In the genomic region with DNA sequence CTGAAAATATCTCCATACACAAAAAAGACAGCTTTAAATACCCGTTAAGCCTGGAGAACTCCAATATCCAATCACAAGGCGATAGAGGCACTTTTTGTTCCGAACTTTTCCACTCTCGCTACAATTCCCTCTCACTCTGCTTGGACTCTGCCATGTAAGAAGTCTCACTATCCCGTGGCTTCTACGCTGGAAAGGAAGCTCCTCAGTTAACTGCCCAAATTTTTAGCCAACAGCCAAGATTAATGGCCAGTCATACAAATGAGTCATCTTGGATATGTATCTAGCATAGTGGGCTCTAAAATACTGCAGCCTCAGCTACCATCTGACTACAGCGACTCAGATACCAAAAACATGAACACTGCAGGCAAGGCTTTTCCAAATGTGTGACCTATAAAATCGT, we compare ENCODE assay signal across 27 cellular contexts. TPM values are rescaled to one million over a fixed set of nuclear protein-coding genes. Genes with fewer than 3 reads are reported as not detected.
DNase-seq lines count a peak whose midpoint lies in the region; ATAC-seq, FAIRE-seq and TF ChIP-seq lines count a peak whose summit lies in the region.
"Had no signal": no experiment of that assay in that cellular context is flagged by ENCODE, and none has a peak within 500 bp of the region (broad histone marks: within the 10 kb centered on the region; RNA-seq: fewer than 3 reads in every experiment).

No MANE protein-coding gene starts in this region.

- no peak overlapping the region for H3K9ac ChIP-seq in PC-3 (ENCODE audit: low read length)
- H3K9ac ChIP-seq: neural progenitor cell had no signal

- POLR2A ChIA-PET in PC-3 (lab: Charles Lee; ENCODE audit: unreplicated experiment), result no interaction called here

- TF ChIP-seq CTCF in PC-3 (conservative IDR thresholded peaks at IDR 0.05; ENCODE audit: low read depth, low read length) (no peak), fibroblast of mammary gland (conservative IDR thresholded peaks at IDR 0.05; ENCODE audit: control insufficient read depth, insufficient read depth, low read depth, low read length) (no peak)

- H3K36me3 ChIP-seq in PC-3 (ENCODE audit: low read depth, low read length), result no peaks in the 10 kb centered on the region
- H3K36me3 ChIP-seq: neural progenitor cell had no signal

- H3K4me1 ChIP-seq in PC-3 (ENCODE audit: insufficient read depth, low read length), result peaks cover 3% of the 10 kb centered on the region; the same call in 1 of the 2 replicates

- ATAC-seq in PC-3 (peak; percentile 48; the same call in 1 of the 2 replicates), HG03342 (IDR thresholded peaks at IDR 0.05; ENCODE audit: unreplicated experiment) (no peak), GM21717 (IDR thresholded peaks at IDR 0.05; ENCODE audit: unreplicated experiment) (no peak)
- ATAC-seq: mucosa of descending colon; stimulated activated naive B cell treated with anti-CD40 and anti-IgM and Interleukin-4, amounts not matched to agents 10 μg/mL and 1 μg/mL and 100 μg/mL, for 72 hours had no signal

- no TSS peak for BruUV-seq in PC-3 (replicated peaks; lab: Mats Ljungman, UMichigan)

- CTCF ChIA-PET in PC-3 (lab: Charles Lee), result no interaction called here

- intact Hi-C loops in PC-3 (cut with micrococcal nuclease), result no loop called here

- peak; percentile 84 for FAIRE-seq in H54 (lab: Jason Lieb, UNC)
- FAIRE-seq: endothelial cell of umbilical vein, frontal cortex had no signal

- H3K9me3 ChIP-seq in PC-3 (ENCODE audit: low read length), result no peaks in the 10 kb centered on the region
- H3K9me3 ChIP-seq: mucosa of descending colon had no signal

- no peak overlapping the region for H3K27ac ChIP-seq in PC-3 (ENCODE audit: low read length)
- H3K27ac ChIP-seq: dorsolateral prefrontal cortex, neural progenitor cell had no signal

- H3K27me3 ChIP-seq in PC-3 (ENCODE audit: low read length), result no peaks in the 10 kb centered on the region
- H3K27me3 ChIP-seq: dorsolateral prefrontal cortex, neural progenitor cell had no signal

- no peaks in the 10 kb centered on the region for H3K9me2 ChIP-seq in PC-3 (replicated peaks; ENCODE audit: low read length)

- no peaks in the 10 kb centered on the region for H3F3A ChIP-seq in PC-3 (ENCODE audit: low read length, unreplicated experiment)

- no peaks in the 10 kb centered on the region for H4K20me1 ChIP-seq in PC-3 (ENCODE audit: low read length)

- H2AFZ ChIP-seq in PC-3 (ENCODE audit: low read length), result no peak overlapping the region
- H2AFZ ChIP-seq: neural progenitor cell had no signal

- H3K4me3 ChIP-seq in PC-3 (ENCODE audit: low read length) (no peak overlapping the region), fibroblast of mammary gland (ENCODE audit: control insufficient read depth, low read depth, low read length) (no peak overlapping the region)
- H3K4me3 ChIP-seq: dorsolateral prefrontal cortex, mucosa of descending colon, neural progenitor cell, smooth muscle cell had no signal

- H3K4me2 ChIP-seq in PC-3 (ENCODE audit: low read length), result no peak overlapping the region
- H3K4me2 ChIP-seq: neural progenitor cell, smooth muscle cell had no signal

- no peak for DNase-seq in H54 (ENCODE audit: insufficient read length, low spot score)
- peak; percentile 36 for DNase-seq in PC-3
- peak; percentile 67 for DNase-seq in fibroblast of mammary gland (ENCODE audit: low read depth)
- peak; percentile 70 for DNase-seq in stromal cell of bone marrow (ENCODE audit: low read depth)
- DNase-seq in NCI-H524 treated with DMSO at 0.1 percent for 48 hours (lab: John Stamatoyannopoulos, UW), result no peak
- DNase-seq in DMS53 (lab: John Stamatoyannopoulos, UW), result no peak
- DNase-seq: activated B cell treated with CpG ODN at 0.5 μM for 24 hours; activated CD4-positive, alpha-beta memory T cell treated with anti-CD3 and anti-CD28 coated beads, Interleukin-2, amount 10 ng/mL, durations not matched to agents 7 days and 5 days; activated gamma-delta T cell treated with Interleukin-2 at 50 U/mL for 16 hours; activated T-cell treated with anti-CD3 and anti-CD28 coated beads for 4 hours; AML-193; amniotic stem cell; dorsolateral prefrontal cortex; hippocampal formation; MM.1S; mucosa of descending colon; NCI-H146; NCI-H2171; NCI-H69; stimulated activated naive B cell treated with anti-CD40 and anti-IgM and Interleukin-4, amounts not matched to agents 10 μg/mL and 1 μg/mL and 100 μg/mL, for 72 hours had no signal

- no peak for TF ChIP-seq POLR2A in H54 (IDR thresholded peaks at IDR 0.05; ENCODE audit: low read depth, low read length)

- H3K79me2 ChIP-seq in PC-3 (ENCODE audit: low read length), result no peaks in the 10 kb centered on the region

RNA-seq across cellular contexts. Expression of gene RERGL, which starts 45.5 kb away (rescaled TPM):
- not detected in 2 replicates for total RNA-seq in PC-3 (2014; rRNA removed)
- total RNA-seq: activated B cell treated with CpG ODN at 0.5 μM for 24 hours; activated CD4-positive, alpha-beta memory T cell treated with anti-CD3 and anti-CD28 coated beads, Interleukin-2, amount 10 ng/mL, durations not matched to agents 7 days and 5 days; endothelial cell of umbilical vein; pulmonary artery endothelial cell; smooth muscle cell had no signal

Comparison
In these comparisons a context has a peak if more than half of its experiments do, and no peak if none do; other contexts are left out.
1. DNase-seq: peak in PC-3 (single experiment), fibroblast of mammary gland (single experiment) and stromal cell of bone marrow (single experiment); none in H54 (single experiment), NCI-H524 treated with DMSO at 0.1 percent for 48 hours (single experiment) and DMS53 (single experiment).